Comparison of ENCODE assay signal across 17 cellular contexts in the genomic region with DNA sequence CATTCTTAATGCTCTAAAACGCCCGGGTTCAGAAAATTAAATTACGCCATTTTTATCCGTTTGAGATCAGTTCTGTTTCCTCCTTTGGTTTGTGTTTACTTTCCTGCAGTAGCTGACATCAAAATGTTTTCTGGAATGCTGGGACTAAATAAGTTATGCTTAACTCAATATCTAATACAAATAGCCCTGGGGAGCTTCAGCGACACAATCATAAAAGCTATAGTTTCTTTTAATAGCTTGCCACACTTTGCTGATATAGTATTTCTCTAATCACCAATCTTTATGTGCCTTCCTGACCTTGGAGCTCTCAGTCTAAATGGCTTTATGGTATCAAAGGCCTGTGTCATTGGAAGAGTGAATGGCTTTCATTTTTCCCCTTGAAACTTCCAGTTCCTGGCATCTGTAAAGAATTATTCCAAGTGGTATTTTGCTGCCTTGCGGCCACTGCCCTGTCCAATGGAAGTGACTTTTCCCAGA.
DNase-seq lines count a peak whose midpoint lies in the region; ATAC-seq and TF ChIP-seq lines count a peak whose summit lies in the region.
"Had no signal": no experiment of that assay in that cellular context is flagged by ENCODE, and none has a peak within 500 bp of the region (broad histone marks: within the 10 kb centered on the region; RNA-seq: fewer than 3 reads in every experiment).

No MANE protein-coding gene starts in this region.

- CTCF ChIA-PET in SK-N-SH (lab: Yijun Ruan, JAX): interaction anchor here (0.5 to 4.5 kb wide), 14 partner anchors 35 to 977 kb away, joined by 3 to 30 read pairs (median 3); no protein-coding TSS in a partner anchor

- no peak overlapping the region for H2AFZ ChIP-seq in SK-N-SH (ENCODE audit: low read depth)
- H2AFZ ChIP-seq: GM23338 had no signal

- no peak overlapping the region for H3K9ac ChIP-seq in SK-N-SH

- peaks cover 0 to 64% of the 10 kb centered on the region in 2 experiments; a peak in 3 of 4 replicates for H3K4me1 ChIP-seq in SK-N-SH (ENCODE audit: control insufficient read depth in 1 of 2, insufficient read depth in 2 of 2, low read depth in 1 of 2, low read length in 1 of 2)
- H3K4me1 ChIP-seq: Caco-2 had no signal

- H3K36me3 ChIP-seq in SK-N-SH (replicated peaks in 1 of 2; ENCODE audit: control insufficient read depth in 1 of 2, insufficient read depth in 2 of 2, low read length in 1 of 2): no peaks in the 10 kb centered on the region

- 52% methylated on average over 6 of the region's 6 CpGs for WGBS in SK-N-SH (ENCODE audit: low lambda C conversion rate)

- peak overlapping the region; percentile 11 for H3K27ac Mint-ChIP-seq in nephron progenitor cell
- H3K27ac Mint-ChIP-seq: CD4-positive, alpha-beta T cell; GM23338; IgD-negative memory B cell had no signal

- H3K4me2 ChIP-seq in SK-N-SH: no peak overlapping the region
- H3K4me2 ChIP-seq: GM23338 had no signal

- H3K27me3 ChIP-seq in SK-N-SH (ENCODE audit: insufficient read depth): no peaks in the 10 kb centered on the region

- DNase-seq in DMS114 treated with DMSO at 0.1 percent for 48 hours (lab: John Stamatoyannopoulos, UW; ENCODE audit: unreplicated experiment) (peak; percentile 48), SK-N-SH (peak; percentile 43), nephron progenitor cell (no peak), NCI-H146 (lab: John Stamatoyannopoulos, UW) (no peak)
- DNase-seq: ACHN; Caco-2; CD4-positive, alpha-beta T cell; DMS153; DMS79; GDM1; HCEC 1CT had no signal

- peaks cover 51% of the 10 kb centered on the region for H3K4me1 Mint-ChIP-seq in nephron progenitor cell
- H3K4me1 Mint-ChIP-seq: GM23338 had no signal

- no peaks in the 10 kb centered on the region for H4K20me1 ChIP-seq in SK-N-SH (ENCODE audit: insufficient read depth)

- peaks cover 3% of the 10 kb centered on the region; the same call in 1 of the 2 replicates for H3K9me3 ChIP-seq in SK-N-SH
- H3K9me3 ChIP-seq: Caco-2 had no signal

- H3K27me3 Mint-ChIP-seq in nephron progenitor cell (ENCODE audit: low read depth, poor library complexity): no peaks in the 10 kb centered on the region
- H3K27me3 Mint-ChIP-seq: CD4-positive, alpha-beta T cell; IgD-negative memory B cell had no signal

- H3K9me3 Mint-ChIP-seq in nephron progenitor cell: no peaks in the 10 kb centered on the region
- H3K9me3 Mint-ChIP-seq: CD4-positive, alpha-beta T cell; GM23338; IgD-negative memory B cell had no signal

- no peak overlapping the region for H3K4me3 ChIP-seq in SK-N-SH (ENCODE audit: low read depth in 2 of 2, low read length in 1 of 2)
- H3K4me3 ChIP-seq: GM23338 had no signal

- no peaks in the 10 kb centered on the region for H3K79me2 ChIP-seq in SK-N-SH (ENCODE audit: insufficient read depth)

- H3K9me2 ChIP-seq in SK-N-SH: no peaks in the 10 kb centered on the region

- peak overlapping the region in 1 of 2 experiments; percentile 100; a peak in 3 of 4 replicates for H3K27ac ChIP-seq in SK-N-SH (ENCODE audit: low read depth in 2 of 2, low read length in 1 of 2)
- H3K27ac ChIP-seq: C4-2B had no signal

- no peak for ATAC-seq in HG03442 (IDR thresholded peaks at IDR 0.05; ENCODE audit: unreplicated experiment)
- ATAC-seq in GM19395 (IDR thresholded peaks at IDR 0.05; ENCODE audit: unreplicated experiment): no peak
- ATAC-seq: GM23338, HepG2 had no signal

- no peaks in the 10 kb centered on the region for H3K36me3 Mint-ChIP-seq in nephron progenitor cell (ENCODE audit: low read depth)
- H3K36me3 Mint-ChIP-seq: IgD-negative memory B cell had no signal

- POLR2A ChIA-PET in SK-N-SH (lab: Yijun Ruan, JAX): interaction anchor here (0.7 to 3.0 kb wide), 9 partner anchors 84 to 424 kb away, joined by 3 to 30 read pairs (median 6); partner anchors contain the start of genes HDAC9 and TWIST1

- H3K4me3 Mint-ChIP-seq in nephron progenitor cell: no peak overlapping the region
- H3K4me3 Mint-ChIP-seq: CD4-positive, alpha-beta T cell; GM23338; IgD-negative memory B cell had no signal

- no peak for TF ChIP-seq CTCF in SK-N-SH (IDR thresholded peaks at IDR 0.05)
- no peak for TF ChIP-seq CTCF in nephron progenitor cell (IDR thresholded peaks at IDR 0.05)

- H3F3A ChIP-seq in SK-N-SH (replicated peaks; ENCODE audit: insufficient read depth): no peaks in the 10 kb centered on the region

- TF ChIP-seq RAD21 in SK-N-SH (IDR thresholded peaks at IDR 0.05; ENCODE audit: low read length): peak; percentile 44; the same call in 1 of the 2 replicates

- peak in 1 of 2 experiments; percentile 99; a peak in 3 of 4 replicates for TF ChIP-seq EP300 in SK-N-SH (IDR thresholded peaks at IDR 0.05; ENCODE audit: borderline replicate concordance in 1 of 2, low read depth in 1 of 2, low read length in 1 of 2)

TF ChIP-seq in SK-N-SH, 30 proteins besides CTCF, POLR2A, EP300 and RAD21 (continues in another document):
- TF ChIP-seq CHD2 (IDR thresholded peaks at IDR 0.05; ENCODE audit: low read length, partially characterized antibody): peak; percentile 79
- TF ChIP-seq SIN3A (IDR thresholded peaks at IDR 0.05; ENCODE audit: borderline replicate concordance, low read depth, low read length): 0 out of 2 replicates have a peak, but pooled peaks have one; percentile 12
- no peak; the same call in 1 of the 2 replicates for TF ChIP-seq POLR2AphosphoS5 (IDR thresholded peaks at IDR 0.05; ENCODE audit: low read depth, low read length)
- TF ChIP-seq REST (IDR thresholded peaks at IDR 0.05; ENCODE audit: low read depth, low read length): no peak
- no peak for TF ChIP-seq JUND (IDR thresholded peaks at IDR 0.05)
- TF ChIP-seq RXRA (IDR thresholded peaks at IDR 0.05; ENCODE audit: borderline replicate concordance, low read depth): no peak
- no peak for TF ChIP-seq ELF1 (IDR thresholded peaks at IDR 0.05)
- TF ChIP-seq RFX5 (IDR thresholded peaks at IDR 0.05; ENCODE audit: low read length): peak; percentile 52
- no peak for TF ChIP-seq NRF1 (IDR thresholded peaks at IDR 0.05; ENCODE audit: low read depth, low read length)
- TF ChIP-seq NFIC (IDR thresholded peaks at IDR 0.05; ENCODE audit: borderline replicate concordance): peak; percentile 47
- no peak for TF ChIP-seq GABPA (IDR thresholded peaks at IDR 0.05; ENCODE audit: low read depth)
- TF ChIP-seq, protein P1, sequence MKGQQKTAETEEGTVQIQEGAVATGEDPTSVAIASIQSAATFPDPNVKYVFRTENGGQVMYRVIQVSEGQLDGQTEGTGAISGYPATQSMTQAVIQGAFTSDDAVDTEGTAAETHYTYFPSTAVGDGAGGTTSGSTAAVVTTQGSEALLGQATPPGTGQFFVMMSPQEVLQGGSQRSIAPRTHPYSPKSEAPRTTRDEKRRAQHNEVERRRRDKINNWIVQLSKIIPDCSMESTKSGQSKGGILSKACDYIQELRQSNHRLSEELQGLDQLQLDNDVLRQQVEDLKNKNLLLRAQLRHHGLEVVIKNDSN (IDR thresholded peaks at IDR 0.05; ENCODE audit: borderline replicate concordance, low read depth): no peak
- peak; percentile 16; the same call in 1 of the 2 replicates for TF ChIP-seq SMC3 (IDR thresholded peaks at IDR 0.05; ENCODE audit: low read depth, low read length)
- no peak for TF ChIP-seq USF2 (IDR thresholded peaks at IDR 0.05; ENCODE audit: borderline replicate concordance, low read depth, low read length)
- TF ChIP-seq ZBTB33 (IDR thresholded peaks at IDR 0.05; ENCODE audit: borderline replicate concordance, low read depth): peak; percentile 60; the same call in 1 of the 2 replicates

Comparison
In these comparisons a context has a peak if more than half of its experiments do, and no peak if none do; other contexts are left out.
1. DNase-seq: peak in DMS114 treated with DMSO at 0.1 percent for 48 hours (single experiment) and SK-N-SH (single experiment); none in nephron progenitor cell (single experiment) and NCI-H146 (single experiment).